ENCODE assay signal across 17 cellular contexts in the genomic region with DNA sequence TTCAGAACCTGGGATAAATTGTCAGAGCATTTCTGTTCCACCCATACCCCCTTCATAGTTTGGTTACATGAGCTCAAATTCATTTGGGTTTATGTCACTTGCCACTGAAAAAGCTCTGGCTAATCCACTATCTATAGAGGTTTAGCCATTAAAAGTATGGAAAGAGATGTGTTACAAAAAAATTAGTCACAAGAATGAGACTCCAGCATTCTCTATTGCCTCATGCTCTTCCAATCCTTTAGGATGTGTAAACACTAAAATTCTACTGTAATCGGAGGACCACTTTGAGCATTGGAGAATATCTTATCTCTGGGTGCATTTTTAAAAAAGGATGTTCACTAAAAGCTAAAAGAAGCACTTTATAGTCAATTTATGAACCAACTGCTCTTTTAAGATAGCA.
"Had no signal": no experiment of that assay in that cellular context is flagged by ENCODE, and none has a peak within 500 bp of the region (broad histone marks: within the 10 kb centered on the region; RNA-seq: fewer than 3 reads in every experiment).

No MANE protein-coding gene starts in this region.

- ATAC-seq: activated T-cell treated with anti-CD3 and anti-CD28 coated beads, Interleukin-2, amount 50 U/mL, for 72 hours; naive thymus-derived CD8-positive, alpha-beta T cell; upper lobe of right lung had no signal

- H3K27me3 ChIP-seq: neutrophil, sigmoid colon, stomach, testis, upper lobe of right lung had no signal

- H3K9me3 ChIP-seq: neutrophil, sigmoid colon, stomach, testis, upper lobe of right lung had no signal

- H3K27ac ChIP-seq: neutrophil, parathyroid adenoma, sigmoid colon, stomach, testis, upper lobe of right lung had no signal

- H3K79me2 ChIP-seq: parathyroid adenoma had no signal

- H3K4me3 ChIP-seq: lung, sigmoid colon, stomach, testis, upper lobe of right lung had no signal

- H3K9ac ChIP-seq: parathyroid adenoma had no signal

- H3K36me3 ChIP-seq: neutrophil, sigmoid colon, stomach, upper lobe of right lung had no signal

- H3K4me1 ChIP-seq: parathyroid adenoma, stomach, testis, upper lobe of right lung had no signal

- H2AFZ ChIP-seq: parathyroid adenoma had no signal

- DNase-seq: activated CD4-positive, alpha-beta T cell treated with anti-CD3 and anti-CD28 coated beads, Interleukin-2, amount 10 ng/mL, durations not matched to agents 24 days and 14 days; activated CD4-positive, CD25-positive, alpha-beta regulatory T cell; activated CD8-positive, alpha-beta memory T cell treated with anti-CD3 and anti-CD28 coated beads, Interleukin-2, amount 50 U/mL, for 48 hours; activated gamma-delta T cell treated with Interleukin-2 at 50 U/mL for 16 hours; activated T-cell treated with anti-CD3 and anti-CD28 coated beads, Interleukin-2, amount 50 U/mL, for 72 hours; dermis blood vessel endothelial cell; hypothalamus; naive thymus-derived CD8-positive, alpha-beta T cell; sigmoid colon; stimulated activated CD4-positive, alpha-beta T cell treated with anti-CD3 and anti-CD28 coated beads, Interleukin-12 subunit alpha, Interleukin-12 subunit beta, amount 100 ng/mL, for 4 hours; stimulated activated CD4-positive, alpha-beta T cell treated with anti-CD3 and anti-CD28 coated beads, Interleukin-2, amount 100 ng/mL, for 24 hours; stomach; testis; upper lobe of right lung had no signal
